In the genomic region with DNA sequence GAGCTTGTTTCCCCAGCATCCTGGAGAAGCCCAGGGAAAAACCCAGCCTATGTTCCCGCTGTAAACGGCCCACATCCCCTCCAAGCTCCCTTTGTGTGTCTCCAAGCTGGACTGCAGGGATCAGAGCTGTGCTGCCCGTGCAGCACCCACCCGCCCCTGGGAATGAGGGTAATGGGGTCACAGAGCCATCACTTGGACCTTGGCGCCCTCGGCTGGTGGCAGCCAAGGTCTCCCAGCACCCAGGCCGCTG, we compare ENCODE assay signal across 1 cellular context.
TF ChIP-seq lines count a peak whose summit lies in the region.

No MANE protein-coding gene starts in this region.

TF ChIP-seq in WTC11, 78 proteins besides CTCF, POLR2A, EP300 and RAD21 (continued from another document):
- TF ChIP-seq, protein P1, sequence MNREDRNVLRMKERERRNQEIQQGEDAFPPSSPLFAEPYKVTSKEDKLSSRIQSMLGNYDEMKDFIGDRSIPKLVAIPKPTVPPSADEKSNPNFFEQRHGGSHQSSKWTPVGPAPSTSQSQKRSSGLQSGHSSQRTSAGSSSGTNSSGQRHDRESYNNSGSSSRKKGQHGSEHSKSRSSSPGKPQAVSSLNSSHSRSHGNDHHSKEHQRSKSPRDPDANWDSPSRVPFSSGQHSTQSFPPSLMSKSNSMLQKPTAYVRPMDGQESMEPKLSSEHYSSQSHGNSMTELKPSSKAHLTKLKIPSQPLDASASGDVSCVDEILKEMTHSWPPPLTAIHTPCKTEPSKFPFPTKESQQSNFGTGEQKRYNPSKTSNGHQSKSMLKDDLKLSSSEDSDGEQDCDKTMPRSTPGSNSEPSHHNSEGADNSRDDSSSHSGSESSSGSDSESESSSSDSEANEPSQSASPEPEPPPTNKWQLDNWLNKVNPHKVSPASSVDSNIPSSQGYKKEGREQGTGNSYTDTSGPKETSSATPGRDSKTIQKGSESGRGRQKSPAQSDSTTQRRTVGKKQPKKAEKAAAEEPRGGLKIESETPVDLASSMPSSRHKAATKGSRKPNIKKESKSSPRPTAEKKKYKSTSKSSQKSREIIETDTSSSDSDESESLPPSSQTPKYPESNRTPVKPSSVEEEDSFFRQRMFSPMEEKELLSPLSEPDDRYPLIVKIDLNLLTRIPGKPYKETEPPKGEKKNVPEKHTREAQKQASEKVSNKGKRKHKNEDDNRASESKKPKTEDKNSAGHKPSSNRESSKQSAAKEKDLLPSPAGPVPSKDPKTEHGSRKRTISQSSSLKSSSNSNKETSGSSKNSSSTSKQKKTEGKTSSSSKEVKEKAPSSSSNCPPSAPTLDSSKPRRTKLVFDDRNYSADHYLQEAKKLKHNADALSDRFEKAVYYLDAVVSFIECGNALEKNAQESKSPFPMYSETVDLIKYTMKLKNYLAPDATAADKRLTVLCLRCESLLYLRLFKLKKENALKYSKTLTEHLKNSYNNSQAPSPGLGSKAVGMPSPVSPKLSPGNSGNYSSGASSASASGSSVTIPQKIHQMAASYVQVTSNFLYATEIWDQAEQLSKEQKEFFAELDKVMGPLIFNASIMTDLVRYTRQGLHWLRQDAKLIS (CRISPR knock-in tag; IDR thresholded peaks at IDR 0.05; ENCODE audit: borderline replicate concordance), result no peak
- no peak for TF ChIP-seq SOX15 (CRISPR knock-in tag; IDR thresholded peaks at IDR 0.05)
- TF ChIP-seq, protein P2, sequence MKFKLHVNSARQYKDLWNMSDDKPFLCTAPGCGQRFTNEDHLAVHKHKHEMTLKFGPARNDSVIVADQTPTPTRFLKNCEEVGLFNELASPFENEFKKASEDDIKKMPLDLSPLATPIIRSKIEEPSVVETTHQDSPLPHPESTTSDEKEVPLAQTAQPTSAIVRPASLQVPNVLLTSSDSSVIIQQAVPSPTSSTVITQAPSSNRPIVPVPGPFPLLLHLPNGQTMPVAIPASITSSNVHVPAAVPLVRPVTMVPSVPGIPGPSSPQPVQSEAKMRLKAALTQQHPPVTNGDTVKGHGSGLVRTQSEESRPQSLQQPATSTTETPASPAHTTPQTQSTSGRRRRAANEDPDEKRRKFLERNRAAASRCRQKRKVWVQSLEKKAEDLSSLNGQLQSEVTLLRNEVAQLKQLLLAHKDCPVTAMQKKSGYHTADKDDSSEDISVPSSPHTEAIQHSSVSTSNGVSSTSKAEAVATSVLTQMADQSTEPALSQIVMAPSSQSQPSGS (CRISPR knock-in tag; IDR thresholded peaks at IDR 0.05; ENCODE audit: borderline replicate concordance, low read depth), result no peak
- TF ChIP-seq JUN (CRISPR knock-in tag; IDR thresholded peaks at IDR 0.05), result no peak
- TF ChIP-seq, protein P3, sequence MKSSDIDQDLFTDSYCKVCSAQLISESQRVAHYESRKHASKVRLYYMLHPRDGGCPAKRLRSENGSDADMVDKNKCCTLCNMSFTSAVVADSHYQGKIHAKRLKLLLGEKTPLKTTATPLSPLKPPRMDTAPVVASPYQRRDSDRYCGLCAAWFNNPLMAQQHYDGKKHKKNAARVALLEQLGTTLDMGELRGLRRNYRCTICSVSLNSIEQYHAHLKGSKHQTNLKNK (CRISPR knock-in tag; IDR thresholded peaks at IDR 0.05), result no peak
- no peak for TF ChIP-seq JAZF1 (CRISPR knock-in tag; IDR thresholded peaks at IDR 0.05)
- TF ChIP-seq, protein P4, sequence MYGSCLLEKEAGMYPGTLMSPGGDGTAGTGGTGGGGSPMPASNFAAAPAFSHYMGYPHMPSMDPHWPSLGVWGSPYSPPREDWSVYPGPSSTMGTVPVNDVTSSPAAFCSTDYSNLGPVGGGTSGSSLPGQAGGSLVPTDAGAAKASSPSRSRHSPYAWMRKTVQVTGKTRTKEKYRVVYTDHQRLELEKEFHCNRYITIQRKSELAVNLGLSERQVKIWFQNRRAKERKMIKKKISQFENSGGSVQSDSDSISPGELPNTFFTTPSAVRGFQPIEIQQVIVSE (CRISPR knock-in tag; IDR thresholded peaks at IDR 0.05; ENCODE audit: borderline replicate concordance), result no peak
- TF ChIP-seq TCF7 (CRISPR knock-in tag; IDR thresholded peaks at IDR 0.05; ENCODE audit: low read depth), result no peak
- no peak for TF ChIP-seq GRHL2 (CRISPR knock-in tag; IDR thresholded peaks at IDR 0.05; ENCODE audit: insufficient replicate concordance, severe bottlenecking)
